In the genomic region with DNA sequence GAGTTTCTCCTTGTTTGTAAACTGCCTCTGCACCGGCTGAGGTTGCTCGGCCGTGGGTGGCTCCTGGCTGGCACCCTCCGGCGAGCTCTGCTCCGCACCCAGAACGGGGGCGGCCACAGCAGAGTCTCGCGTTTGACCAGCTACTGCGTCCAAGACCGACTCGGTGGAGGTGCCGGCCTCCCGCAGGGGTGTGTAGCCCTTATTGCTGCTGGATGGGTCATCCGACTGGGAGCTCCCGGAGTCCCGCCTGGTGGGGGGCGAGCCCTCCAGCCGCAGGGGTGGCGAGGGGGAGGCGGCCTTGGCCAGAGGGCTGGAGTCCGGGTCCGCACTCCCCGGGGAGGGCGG, we compare ENCODE assay signal across 10 cellular contexts. TPM values are rescaled to one million over a fixed set of nuclear protein-coding genes. Genes with fewer than 3 reads are reported as not detected.
DNase-seq lines count a peak whose midpoint lies in the region; ATAC-seq lines count a peak whose summit lies in the region.
"Had no signal": no experiment of that assay in that cellular context is flagged by ENCODE, and none has a peak within 500 bp of the region (broad histone marks: within the 10 kb centered on the region; RNA-seq: fewer than 3 reads in every experiment).

No MANE protein-coding gene starts in this region.

- peak; percentile 6 for ATAC-seq in HG03521 (IDR thresholded peaks at IDR 0.05; ENCODE audit: unreplicated experiment)
- no peak for ATAC-seq in GM18870 (IDR thresholded peaks at IDR 0.05; ENCODE audit: unreplicated experiment)
- no peak for ATAC-seq in GM18873 (IDR thresholded peaks at IDR 0.05; ENCODE audit: low FRiP score, unreplicated experiment)

- 26% methylated on average over 26 of the region's 26 CpGs for WGBS in urinary bladder

- DNase-seq in activated CD8-positive, alpha-beta memory T cell treated with anti-CD3 and anti-CD28 coated beads, Interleukin-2, amount 50 U/mL, for 48 hours: peak; percentile 49
- DNase-seq in activated CD8-positive, alpha-beta memory T cell treated with anti-CD3 and anti-CD28 coated beads, Interleukin-2, amount 50 U/mL, for 4 hours: no peak
- peak; percentile 25 for DNase-seq in iPS-NIHi7 (ENCODE audit: extremely low spot score)
- no peak for DNase-seq in activated CD4-positive, CD25-positive, alpha-beta regulatory T cell (lab: John Stamatoyannopoulos, UW)

- no peaks in the 10 kb centered on the region for H3K36me3 ChIP-seq in urinary bladder (ENCODE audit: insufficient read depth)

- H3K4me1 ChIP-seq in urinary bladder (ENCODE audit: insufficient read depth): no peaks in the 10 kb centered on the region

- H3K4me3 ChIP-seq in urinary bladder (ENCODE audit: low read depth, low read length): peak overlapping the region; percentile 39

- no peak overlapping the region for H3K27ac ChIP-seq in urinary bladder (ENCODE audit: low read depth)
- H3K27ac ChIP-seq: HL-60, VCaP had no signal

RNA-seq across cellular contexts. Expression of gene TMEM200C, which starts 5.1 kb away (rescaled TPM):
- 2.2 TPM for total RNA-seq in urinary bladder
- polyA plus RNA-seq in urinary bladder: 1.3 TPM

Comparison
In these comparisons a context has a peak if more than half of its experiments do, and no peak if none do; other contexts are left out.
1. DNase-seq: peak in activated CD8-positive, alpha-beta memory T cell treated with anti-CD3 and anti-CD28 coated beads, Interleukin-2, amount 50 U/mL, for 48 hours (single experiment) and iPS-NIHi7 (single experiment); none in activated CD8-positive, alpha-beta memory T cell treated with anti-CD3 and anti-CD28 coated beads, Interleukin-2, amount 50 U/mL, for 4 hours (single experiment) and activated CD4-positive, CD25-positive, alpha-beta regulatory T cell (0 of 4).